ENCODE assay signal across 2 cellular contexts in the genomic region with DNA sequence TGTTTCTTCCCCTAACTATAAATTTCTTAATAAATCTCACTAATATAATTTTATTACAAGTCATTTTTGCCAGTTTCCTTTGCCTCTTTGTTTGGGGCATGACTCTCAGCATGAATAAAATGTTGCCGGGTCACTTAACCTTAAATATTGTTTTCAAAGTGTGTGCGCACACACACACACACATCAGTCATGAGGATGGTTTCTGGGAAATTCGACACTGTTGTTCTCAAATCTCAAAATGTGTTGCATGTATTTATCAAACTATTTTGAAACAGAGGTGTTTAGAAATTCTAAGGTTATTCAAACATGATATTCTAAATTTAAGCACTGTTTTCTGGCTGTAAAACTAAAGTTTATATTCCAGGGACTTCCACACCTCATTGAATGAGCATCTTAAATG.
TF ChIP-seq lines count a peak whose summit lies in the region.

No MANE protein-coding gene starts in this region.

TF ChIP-seq in IMR-90, 13 proteins besides CTCF, POLR2A, EP300 and RAD21 (continued from another document):
- TF ChIP-seq, protein P1, sequence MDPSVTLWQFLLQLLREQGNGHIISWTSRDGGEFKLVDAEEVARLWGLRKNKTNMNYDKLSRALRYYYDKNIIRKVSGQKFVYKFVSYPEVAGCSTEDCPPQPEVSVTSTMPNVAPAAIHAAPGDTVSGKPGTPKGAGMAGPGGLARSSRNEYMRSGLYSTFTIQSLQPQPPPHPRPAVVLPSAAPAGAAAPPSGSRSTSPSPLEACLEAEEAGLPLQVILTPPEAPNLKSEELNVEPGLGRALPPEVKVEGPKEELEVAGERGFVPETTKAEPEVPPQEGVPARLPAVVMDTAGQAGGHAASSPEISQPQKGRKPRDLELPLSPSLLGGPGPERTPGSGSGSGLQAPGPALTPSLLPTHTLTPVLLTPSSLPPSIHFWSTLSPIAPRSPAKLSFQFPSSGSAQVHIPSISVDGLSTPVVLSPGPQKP (IDR thresholded peaks at IDR 0.05; ENCODE audit: borderline replicate concordance, low read depth, low read length): no peak
- no peak for TF ChIP-seq BHLHE40 (IDR thresholded peaks at IDR 0.05; ENCODE audit: low read depth, low read length)
- no peak for TF ChIP-seq CEBPB (IDR thresholded peaks at IDR 0.05; ENCODE audit: low read depth, low read length)
- no peak for TF ChIP-seq MXI1 (IDR thresholded peaks at IDR 0.05; ENCODE audit: borderline replicate concordance, low read depth, low read length)
- TF ChIP-seq RFX5 (IDR thresholded peaks at IDR 0.05; ENCODE audit: low read depth, low read length): no peak
- TF ChIP-seq CHD1 (IDR thresholded peaks at IDR 0.05; ENCODE audit: low read depth, low read length): no peak
- no peak for TF ChIP-seq SMC3 (IDR thresholded peaks at IDR 0.05; ENCODE audit: low read depth, low read length)
- no peak for TF ChIP-seq USF2 (IDR thresholded peaks at IDR 0.05; ENCODE audit: low read depth, low read length)
- TF ChIP-seq NFE2L2 (IDR thresholded peaks at IDR 0.05; ENCODE audit: low read depth, low read length): no peak
- TF ChIP-seq MAZ (IDR thresholded peaks at IDR 0.05; ENCODE audit: borderline replicate concordance, low read depth, low read length): no peak
- no peak for TF ChIP-seq MAFK (IDR thresholded peaks at IDR 0.05; ENCODE audit: low read depth, low read length)
TF ChIP-seq in IMR-90: peak in this region for 0.

TF ChIP-seq in SK-N-SH treated with all-trans-retinoic acid at 6 μM for 48 hours, 23 proteins besides CTCF, POLR2A, EP300 and RAD21 (continued from another document):
- no peak for TF ChIP-seq POU6F1 (CRISPR knock-in tag; IDR thresholded peaks at IDR 0.05; ENCODE audit: borderline replicate concordance, low read depth)
- TF ChIP-seq ESRRG (CRISPR knock-in tag; IDR thresholded peaks at IDR 0.05): no peak
- no peak for TF ChIP-seq TSHZ2 (CRISPR knock-in tag; IDR thresholded peaks at IDR 0.05)
